ENCODE assay signal across 1 cellular context in genomic region chr7:13979671-13980438, GRCh38.
TF ChIP-seq lines count a peak whose summit lies in the region.

No MANE protein-coding gene starts in this region.

TF ChIP-seq in HCT116, 20 proteins besides CTCF, POLR2A, EP300 and RAD21 (continued from another document):
- TF ChIP-seq YY1 (IDR thresholded peaks at IDR 0.05; ENCODE audit: extremely low read depth, insufficient replicate concordance, low read depth, low read length), result no peak
- no peak for TF ChIP-seq EZH2phosphoT487 (IDR thresholded peaks at IDR 0.05; ENCODE audit: borderline replicate concordance)
- no peak for TF ChIP-seq FOSL1 (IDR thresholded peaks at IDR 0.05; ENCODE audit: low read depth)
- TF ChIP-seq ELF1 (IDR thresholded peaks at IDR 0.05; ENCODE audit: borderline replicate concordance, low read depth), result no peak
- TF ChIP-seq CBX3 (IDR thresholded peaks at IDR 0.05; ENCODE audit: low read depth), result no peak
- TF ChIP-seq ZFX (IDR thresholded peaks at IDR 0.05), result no peak
